11 cellular contexts compared by ENCODE assay signal in genomic region chrX:149230689-149231088, GRCh38.
"Had no signal": no experiment of that assay in that cellular context is flagged by ENCODE, and none has a peak within 500 bp of the region (broad histone marks: within the 10 kb centered on the region; RNA-seq: fewer than 3 reads in every experiment).

No MANE protein-coding gene starts in this region.

- ATAC-seq: gastroesophageal sphincter; left ventricle myocardium superior; mucosa of descending colon; natural killer cell treated with Interleukin-12 subunit alpha and Interleukin-12 subunit beta and Interleukin-15 and Interleukin-18, amount 100 ng/mL, for 72 hours had no signal

- DNase-seq: activated CD4-positive, alpha-beta T cell treated with anti-CD3 and anti-CD28 coated beads, Interleukin-2, amount 50 U/mL, for 1 hour; activated CD4-positive, CD25-positive, alpha-beta regulatory T cell; activated CD8-positive, alpha-beta memory T cell treated with anti-CD3 and anti-CD28 coated beads for 24 hours; activated gamma-delta T cell treated with Interleukin-2 at 50 U/mL for 16 hours; amygdala; central memory CD4-positive, alpha-beta T cell; islet precursor cell; left ventricle myocardium superior; mucosa of descending colon had no signal

- H3K27ac Mint-ChIP-seq: natural killer cell treated with Interleukin-12 subunit alpha and Interleukin-12 subunit beta and Interleukin-15 and Interleukin-18, amount 100 ng/mL, for 72 hours had no signal

- H3K4me3 Mint-ChIP-seq: natural killer cell treated with Interleukin-12 subunit alpha and Interleukin-12 subunit beta and Interleukin-15 and Interleukin-18, amount 100 ng/mL, for 72 hours had no signal
